23 cellular contexts compared by ENCODE assay signal in genomic region chr6:167407239-167408064, GRCh38.
"Had no signal": no experiment of that assay in that cellular context is flagged by ENCODE, and none has a peak within 500 bp of the region (broad histone marks: within the 10 kb centered on the region; RNA-seq: fewer than 3 reads in every experiment).

No MANE protein-coding gene starts in this region.

- H3K4me1 Mint-ChIP-seq: naive B cell; stimulated activated effector memory CD8-positive, alpha-beta T cell treated with anti-CD3 and anti-CD28 coated beads, Interleukin-12 subunit alpha, Interleukin-12 subunit beta, amount 100 ng/mL, for 72 hours; stimulated activated naive CD8-positive, alpha-beta T cell treated with anti-CD3 and anti-CD28 coated beads, Interleukin-15, amount 100 ng/mL, for 72 hours had no signal

- H3K36me3 ChIP-seq: heart right ventricle, sigmoid colon had no signal

- ATAC-seq: activated CD8-positive, alpha-beta T cell treated with anti-CD3 and anti-CD28 coated beads, Interleukin-2, amount 10 ng/mL, durations not matched to agents 7 days and 5 days; body of pancreas; effector memory CD8-positive, alpha-beta T cell; heart right ventricle; left ventricle myocardium superior; psoas muscle; stimulated activated effector memory CD8-positive, alpha-beta T cell treated with anti-CD3 and anti-CD28 coated beads, Interleukin-12 subunit alpha, Interleukin-12 subunit beta, amount 100 ng/mL, for 72 hours; stimulated activated naive CD8-positive, alpha-beta T cell treated with anti-CD3 and anti-CD28 coated beads, Interleukin-15, amount 100 ng/mL, for 72 hours; T-helper 17 cell had no signal

- DNase-seq: activated CD4-positive, alpha-beta T cell treated with anti-CD3 and anti-CD28 coated beads for 1 hour; activated CD8-positive, alpha-beta T cell treated with anti-CD3 and anti-CD28 coated beads, Interleukin-2, amount 10 ng/mL, durations not matched to agents 7 days and 5 days; activated effector memory CD4-positive, alpha-beta T cell treated with Interleukin-2 at 50 U/mL for 16 hours; activated naive CD4-positive, alpha-beta T cell treated with Interleukin-2 at 50 U/mL for 16 hours; body of pancreas; effector memory CD8-positive, alpha-beta T cell; foreskin fibroblast; heart right ventricle; left ventricle myocardium superior; mammary epithelial cell; naive B cell; nephron progenitor cell; nucleus accumbens; psoas muscle; sigmoid colon; small intestine; stimulated activated CD4-positive, alpha-beta T cell treated with anti-CD3 and anti-CD28 coated beads, Interleukin-4, amount 100 ng/mL, for 24 hours; stimulated activated naive CD8-positive, alpha-beta T cell treated with anti-CD3 and anti-CD28 coated beads, Interleukin-15, amount 100 ng/mL, for 72 hours; substantia nigra; T-helper 17 cell had no signal

- H3K36me3 Mint-ChIP-seq: activated naive CD8-positive, alpha-beta T cell; naive B cell; stimulated activated effector memory CD8-positive, alpha-beta T cell treated with anti-CD3 and anti-CD28 coated beads, Interleukin-12 subunit alpha, Interleukin-12 subunit beta, amount 100 ng/mL, for 72 hours had no signal

- H3K27ac Mint-ChIP-seq: activated CD8-positive, alpha-beta T cell treated with anti-CD3 and anti-CD28 coated beads, Interleukin-2, amount 10 ng/mL, durations not matched to agents 7 days and 5 days; activated naive CD8-positive, alpha-beta T cell; effector memory CD8-positive, alpha-beta T cell; naive B cell; nephron progenitor cell; stimulated activated effector memory CD8-positive, alpha-beta T cell treated with anti-CD3 and anti-CD28 coated beads, Interleukin-12 subunit alpha, Interleukin-12 subunit beta, amount 100 ng/mL, for 72 hours; stimulated activated naive CD8-positive, alpha-beta T cell treated with anti-CD3 and anti-CD28 coated beads, Interleukin-15, amount 100 ng/mL, for 72 hours; T-helper 17 cell had no signal

- H3K4me1 ChIP-seq: body of pancreas, heart right ventricle, parathyroid adenoma, psoas muscle, sigmoid colon had no signal

- H3K27me3 ChIP-seq: body of pancreas had no signal

- H3K9me3 ChIP-seq: body of pancreas, heart right ventricle, psoas muscle, sigmoid colon had no signal

- H3K9ac ChIP-seq: parathyroid adenoma had no signal

- H3K4me3 ChIP-seq: body of pancreas, heart right ventricle, psoas muscle, sigmoid colon had no signal

- H3K4me3 Mint-ChIP-seq: activated CD8-positive, alpha-beta T cell treated with anti-CD3 and anti-CD28 coated beads, Interleukin-2, amount 10 ng/mL, durations not matched to agents 7 days and 5 days; activated naive CD8-positive, alpha-beta T cell; effector memory CD8-positive, alpha-beta T cell; naive B cell; nephron progenitor cell; stimulated activated effector memory CD8-positive, alpha-beta T cell treated with anti-CD3 and anti-CD28 coated beads, Interleukin-12 subunit alpha, Interleukin-12 subunit beta, amount 100 ng/mL, for 72 hours; stimulated activated naive CD8-positive, alpha-beta T cell treated with anti-CD3 and anti-CD28 coated beads, Interleukin-15, amount 100 ng/mL, for 72 hours; T-helper 17 cell had no signal

- H3K9me3 Mint-ChIP-seq: effector memory CD8-positive, alpha-beta T cell; naive B cell; nephron progenitor cell; stimulated activated effector memory CD8-positive, alpha-beta T cell treated with anti-CD3 and anti-CD28 coated beads, Interleukin-12 subunit alpha, Interleukin-12 subunit beta, amount 100 ng/mL, for 72 hours; stimulated activated naive CD8-positive, alpha-beta T cell treated with anti-CD3 and anti-CD28 coated beads, Interleukin-15, amount 100 ng/mL, for 72 hours had no signal

- H3K27ac ChIP-seq: body of pancreas, heart right ventricle, parathyroid adenoma, psoas muscle, sigmoid colon had no signal
